14 cellular contexts compared by ENCODE assay signal in genomic region chr7:27187158-27187701, GRCh38. TPM values are rescaled to one million over a fixed set of nuclear protein-coding genes. Genes with fewer than 3 reads are reported as not detected.
DNase-seq lines count a peak whose midpoint lies in the region; ATAC-seq and TF ChIP-seq lines count a peak whose summit lies in the region.
"Had no signal": no experiment of that assay in that cellular context is flagged by ENCODE, and none has a peak within 500 bp of the region (broad histone marks: within the 10 kb centered on the region; RNA-seq: fewer than 3 reads in every experiment).

No MANE protein-coding gene starts in this region.

- no peak overlapping the region for H3K4me3 Mint-ChIP-seq in activated naive CD4-positive, alpha-beta T cell treated with anti-CD3 and anti-CD28 coated beads, Interleukin-2, amount 10 ng/mL, durations not matched to agents 7 days and 5 days
- H3K4me3 Mint-ChIP-seq in central memory CD8-positive, alpha-beta T cell = peak overlapping the region; percentile 71
- peak overlapping the region in 6 of 10 donors; percentile 30 to 92 (median 71) for H3K4me3 Mint-ChIP-seq in naive thymus-derived CD4-positive, alpha-beta T cell

- peak overlapping the region; percentile 52 for H3K27ac Mint-ChIP-seq in activated naive CD4-positive, alpha-beta T cell treated with anti-CD3 and anti-CD28 coated beads, Interleukin-2, amount 10 ng/mL, durations not matched to agents 7 days and 5 days
- H3K27ac Mint-ChIP-seq in central memory CD8-positive, alpha-beta T cell (ENCODE audit: low read depth) = no peak overlapping the region
- H3K27ac Mint-ChIP-seq in naive thymus-derived CD4-positive, alpha-beta T cell = peak overlapping the region in 1 of 9 donors; percentile 68

- H3K27me3 ChIP-seq in naive thymus-derived CD4-positive, alpha-beta T cell (ENCODE audit: control insufficient read depth in 2 of 2, insufficient read depth in 2 of 2, low read length in 2 of 2) = peaks cover 45 to 83% of the 10 kb centered on the region in 2 donors
- H3K27me3 ChIP-seq in vagina (no peaks in the 10 kb centered on the region), A673 (replicated peaks; ENCODE audit: insufficient read depth, low read depth, low read length, poor library complexity) (peaks cover 100% of the 10 kb centered on the region)

- CTCF ChIA-PET in activated naive CD4-positive, alpha-beta T cell treated with anti-CD3 and anti-CD28 coated beads, Interleukin-2, amount 10 ng/mL, durations not matched to agents 7 days and 5 days (lab: Charles Lee) = interaction anchor here (1.2 to 2.7 kb wide), 3 partner anchors 8 to 25 kb away, joined by 3 to 11 read pairs (median 3); no protein-coding TSS in a partner anchor
- CTCF ChIA-PET in naive thymus-derived CD4-positive, alpha-beta T cell (lab: Charles Lee) = interaction anchor here (0.7 to 1.7 kb wide), 5 partner anchors 9 to 1094 kb away, joined by 3 to 8 read pairs (median 3); no protein-coding TSS in a partner anchor
- CTCF ChIA-PET in A673 (lab: Charles Lee) = interaction anchor here (0.7 to 1.8 kb wide), 2 partner anchors 9 to 11 kb away, joined by 3 to 6 read pairs; no protein-coding TSS in a partner anchor

- DNase-seq in activated naive CD4-positive, alpha-beta T cell treated with anti-CD3 and anti-CD28 coated beads, Interleukin-2, amount 10 ng/mL, durations not matched to agents 7 days and 5 days = no peak
- DNase-seq in activated naive CD4-positive, alpha-beta T cell (lab: John Stamatoyannopoulos, UW) = no peak
- DNase-seq in central memory CD8-positive, alpha-beta T cell (ENCODE audit: low spot score in 2 of 2) = no peak
- DNase-seq in naive thymus-derived CD4-positive, alpha-beta T cell = peak in 1 of 9 donors; percentile 3
- DNase-seq in vagina (ENCODE audit: extremely low spot score in 2 of 2) (no peak), midbrain (lab: John Stamatoyannopoulos, UW) (no peak), NCI-H82 (lab: John Stamatoyannopoulos, UW) (no peak), A673 (ENCODE audit: low spot score) (no peak)
- DNase-seq: activated CD8-positive, alpha-beta memory T cell treated with anti-CD3 and anti-CD28 coated beads, Interleukin-2, amount 50 U/mL, for 4 hours; NCI-H2081; NCI-H748 treated with DMSO at 0.1 percent for 48 hours; SIG-M5 had no signal

- peaks cover 100% of the 10 kb centered on the region for H3K27me3 Mint-ChIP-seq in activated naive CD4-positive, alpha-beta T cell treated with anti-CD3 and anti-CD28 coated beads, Interleukin-2, amount 10 ng/mL, durations not matched to agents 7 days and 5 days
- peaks cover 95% of the 10 kb centered on the region for H3K27me3 Mint-ChIP-seq in central memory CD8-positive, alpha-beta T cell
- H3K27me3 Mint-ChIP-seq in naive thymus-derived CD4-positive, alpha-beta T cell = peaks cover 85 to 98% (median 91%) of the 10 kb centered on the region in 5 donors

- TF ChIP-seq POLR2A in vagina (IDR thresholded peaks at IDR 0.05) = no peak

- H3K36me3 ChIP-seq in naive thymus-derived CD4-positive, alpha-beta T cell (ENCODE audit: control insufficient read depth in 2 of 3, insufficient read depth in 3 of 3, low read length in 3 of 3) = no peaks in the 10 kb centered on the region
- no peaks in the 10 kb centered on the region for H3K36me3 ChIP-seq in vagina
- H3K36me3 ChIP-seq in A673 (ENCODE audit: insufficient read depth, low read length, poor library complexity, severe bottlenecking) = no peaks in the 10 kb centered on the region
- H3K36me3 ChIP-seq: adrenal gland, tibial artery had no signal

- H3K4me3 ChIP-seq in naive thymus-derived CD4-positive, alpha-beta T cell (ENCODE audit: low read length) = no peak overlapping the region
- peak overlapping the region; percentile 64 to 88 for H3K4me3 ChIP-seq in vagina
- H3K4me3 ChIP-seq in A673 (ENCODE audit: low read depth, low read length, poor library complexity, severe bottlenecking) = no peak overlapping the region
- H3K4me3 ChIP-seq: adrenal gland had no signal

- peaks cover 44% of the 10 kb centered on the region for H3K4me1 Mint-ChIP-seq in activated naive CD4-positive, alpha-beta T cell treated with anti-CD3 and anti-CD28 coated beads, Interleukin-2, amount 10 ng/mL, durations not matched to agents 7 days and 5 days
- peaks cover 49% of the 10 kb centered on the region for H3K4me1 Mint-ChIP-seq in central memory CD8-positive, alpha-beta T cell
- H3K4me1 Mint-ChIP-seq in naive thymus-derived CD4-positive, alpha-beta T cell = peaks cover 27 to 71% (median 52%) of the 10 kb centered on the region in 7 donors

- no TSS peak for BruUV-seq in A673 (replicated peaks; lab: Mats Ljungman, UMichigan)

- peaks cover 40 to 58% of the 10 kb centered on the region in 2 donors for H3K4me1 ChIP-seq in naive thymus-derived CD4-positive, alpha-beta T cell (ENCODE audit: control insufficient read depth in 2 of 2, insufficient read depth in 2 of 2, low read length in 2 of 2)
- H3K4me1 ChIP-seq in vagina (peaks cover 67% of the 10 kb centered on the region), A673 (ENCODE audit: insufficient read depth, low read length, poor library complexity, severe bottlenecking) (no peaks in the 10 kb centered on the region)

- H3K9me3 ChIP-seq in naive thymus-derived CD4-positive, alpha-beta T cell (ENCODE audit: control insufficient read depth in 2 of 3, low read length in 3 of 3) = no peaks in the 10 kb centered on the region
- H3K9me3 ChIP-seq in vagina = no peaks in the 10 kb centered on the region
- no peaks in the 10 kb centered on the region for H3K9me3 ChIP-seq in A673 (ENCODE audit: low read depth, low read length, poor library complexity, severe bottlenecking)
- H3K9me3 ChIP-seq: adrenal gland, tibial artery had no signal

- POLR2A ChIA-PET in naive thymus-derived CD4-positive, alpha-beta T cell (lab: Charles Lee) = interaction anchor here (1.0 to 1.9 kb wide), 2 partner anchors 19 to 21 kb away, joined by 4 read pairs; no protein-coding TSS in a partner anchor
- POLR2A ChIA-PET in A673 (lab: Charles Lee; ENCODE audit: low non-redundant PET) = no interaction called here

- peaks cover 19% of the 10 kb centered on the region for H3K36me3 Mint-ChIP-seq in activated naive CD4-positive, alpha-beta T cell treated with anti-CD3 and anti-CD28 coated beads, Interleukin-2, amount 10 ng/mL, durations not matched to agents 7 days and 5 days
- peaks cover 27% of the 10 kb centered on the region for H3K36me3 Mint-ChIP-seq in central memory CD8-positive, alpha-beta T cell (ENCODE audit: insufficient read depth)
- H3K36me3 Mint-ChIP-seq in naive thymus-derived CD4-positive, alpha-beta T cell = peaks cover 0 to 4% (median 0%) of the 10 kb centered on the region in 5 donors

- H3K27ac ChIP-seq in naive thymus-derived CD4-positive, alpha-beta T cell (ENCODE audit: low read depth, low read length) = no peak overlapping the region
- peak overlapping the region; percentile 99 for H3K27ac ChIP-seq in vagina
- no peak overlapping the region for H3K27ac ChIP-seq in A673 (ENCODE audit: low read depth, low read length, poor library complexity, severe bottlenecking)
- H3K27ac ChIP-seq: adrenal gland had no signal

- ATAC-seq in central memory CD8-positive, alpha-beta T cell (replicated peaks; ENCODE audit: extremely low read depth, poor library complexity, severe bottlenecking) = no peak
- ATAC-seq in naive thymus-derived CD4-positive, alpha-beta T cell = no peak

- no peaks in the 10 kb centered on the region for H3K9me3 Mint-ChIP-seq in activated naive CD4-positive, alpha-beta T cell treated with anti-CD3 and anti-CD28 coated beads, Interleukin-2, amount 10 ng/mL, durations not matched to agents 7 days and 5 days
- H3K9me3 Mint-ChIP-seq in central memory CD8-positive, alpha-beta T cell = no peaks in the 10 kb centered on the region
- H3K9me3 Mint-ChIP-seq in naive thymus-derived CD4-positive, alpha-beta T cell = peaks cover 0 to 15% (median 0%) of the 10 kb centered on the region in 11 donors

- intact Hi-C loops in naive thymus-derived CD4-positive, alpha-beta T cell (cut with micrococcal nuclease) = loop anchor here (5.0 kb wide), 3 partner anchors 35 to 1325 kb away; partner anchors contain the start of genes HOXA3 (in 2 of the 2) and HIBADH (in 1 of the 2)
- intact Hi-C loops in vagina (cut with DNase I) (no loop called here), A673 (cut with micrococcal nuclease; ENCODE audit: unreplicated experiment) (no loop called here)

- TF ChIP-seq CTCF in vagina (IDR thresholded peaks at IDR 0.05) (peak in 1 of 3 experiments; percentile 3), A673 (conservative IDR thresholded peaks at IDR 0.05; ENCODE audit: low read depth, low read length) (no peak)

RNA-seq across cellular contexts. Expression of gene HOXA11, which starts 2.2 kb away (rescaled TPM):
- total RNA-seq in naive thymus-derived CD4-positive, alpha-beta T cell = not detected
- polyA plus RNA-seq in naive thymus-derived CD4-positive, alpha-beta T cell = not detected
- 9.8 TPM for total RNA-seq in vagina
- not detected in 2 replicates for total RNA-seq in A673 (2021)

RNA-seq across cellular contexts. Expression of gene HOXA13, which starts 12.7 kb away (rescaled TPM):
- not detected for total RNA-seq in naive thymus-derived CD4-positive, alpha-beta T cell
- polyA plus RNA-seq in naive thymus-derived CD4-positive, alpha-beta T cell = not detected
- total RNA-seq in vagina (14.5 TPM), A673 (2021) (not detected in 2 replicates)

RNA-seq across cellular contexts. Expression of gene HOXA10, which starts 13.1 kb away (rescaled TPM):
- total RNA-seq in naive thymus-derived CD4-positive, alpha-beta T cell = under 1 TPM in 1 of 5 experiments, not detected in 4; 0.66 TPM
- not detected for polyA plus RNA-seq in naive thymus-derived CD4-positive, alpha-beta T cell
- 19.2 TPM for total RNA-seq in vagina
- total RNA-seq in A673 (2021) = not detected in 2 replicates

RNA-seq across cellular contexts. Expression of gene HOXA9, which starts 21.9 kb away (rescaled TPM):
- 1 to 10 TPM in 1 of 5 experiments, under 1 TPM in 1, not detected in 3; 0.70 to 1.7 TPM for total RNA-seq in naive thymus-derived CD4-positive, alpha-beta T cell
- not detected for polyA plus RNA-seq in naive thymus-derived CD4-positive, alpha-beta T cell
- total RNA-seq in vagina = 13.0 TPM
- not detected in 2 replicates for total RNA-seq in A673 (2021)

RNA-seq across cellular contexts. Expression of gene HOXA7, which starts 30.8 kb away (rescaled TPM):
- not detected for total RNA-seq in naive thymus-derived CD4-positive, alpha-beta T cell
- polyA plus RNA-seq in naive thymus-derived CD4-positive, alpha-beta T cell = not detected
- total RNA-seq in vagina = 23.8 TPM
- 0.56 and 1.5 TPM in 2 replicates for total RNA-seq in A673 (2021)

Comparison
In these comparisons a context has a peak if more than half of its experiments do, and no peak if none do; other contexts are left out.
1. H3K4me3 ChIP-seq: peak in vagina (2 of 2); none in naive thymus-derived CD4-positive, alpha-beta T cell (single experiment) and A673 (single experiment).
2. RNA of gene HOXA11, which starts 2.2 kb away (total RNA-seq): 9.8 TPM in vagina (single experiment); not detected in naive thymus-derived CD4-positive, alpha-beta T cell and not detected in A673; every median in the first group is over 10 times any median in the second.
3. RNA of gene HOXA13, which starts 12.7 kb away (total RNA-seq): 14.5 TPM in vagina (single experiment); not detected in A673 and not detected in naive thymus-derived CD4-positive, alpha-beta T cell; every median in the first group is over 10 times any median in the second.
4. RNA of gene HOXA10, which starts 13.1 kb away (total RNA-seq): 19.2 TPM in vagina (single experiment); 0.66 TPM in naive thymus-derived CD4-positive, alpha-beta T cell and not detected in A673; every median in the first group is over 10 times any median in the second.
5. intact Hi-C loops: an anchor here in naive thymus-derived CD4-positive, alpha-beta T cell (5.0 kb wide); none called in vagina and A673.